Comparison of ENCODE assay signal across 12 cellular contexts in the genomic region with DNA sequence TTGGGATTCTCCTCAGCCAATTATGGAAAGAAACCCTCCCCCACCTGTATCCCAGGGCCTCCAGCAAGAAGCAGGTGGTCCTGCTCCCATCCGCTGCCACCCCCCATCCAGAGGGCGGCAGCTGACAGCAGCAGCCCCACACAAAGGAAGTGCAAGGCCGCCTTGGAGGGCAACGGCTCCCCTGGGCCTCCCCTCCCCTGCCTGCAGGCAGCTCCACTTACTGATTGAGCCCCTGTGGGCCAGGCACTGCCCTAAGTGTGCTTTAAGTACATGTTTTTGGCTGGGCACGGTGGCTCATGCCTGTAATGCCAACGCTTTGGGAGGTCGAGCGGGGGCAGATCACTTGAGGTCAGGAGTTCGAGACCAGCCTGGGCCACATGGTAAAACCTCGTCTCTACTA.
DNase-seq lines count a peak whose midpoint lies in the region; ATAC-seq, FAIRE-seq and TF ChIP-seq lines count a peak whose summit lies in the region.
"Had no signal": no experiment of that assay in that cellular context is flagged by ENCODE, and none has a peak within 500 bp of the region (broad histone marks: within the 10 kb centered on the region; RNA-seq: fewer than 3 reads in every experiment).

No MANE protein-coding gene starts in this region.

- no peak overlapping the region for H2BK12ac ChIP-seq in neuronal stem cell (ENCODE audit: low read length)

- H3K4me3 ChIP-seq in HepG2 (replicated peaks in 1 of 3; ENCODE audit: insufficient read depth in 1 of 3, low read depth in 2 of 3, low read length in 3 of 3) (no peak overlapping the region), right lobe of liver (no peak overlapping the region), neuronal stem cell (ENCODE audit: low read length in 2 of 2) (no peak overlapping the region), adrenal gland (no peak overlapping the region), BE2C (ENCODE audit: low read depth, low read length) (no peak overlapping the region)

- peak overlapping the region; percentile 18; the same call in 1 of the 2 replicates for H3K4me2 ChIP-seq in HepG2 (ENCODE audit: low read depth, low read length)
- H3K4me2 ChIP-seq in neuronal stem cell (ENCODE audit: insufficient read depth, low read length, poor library complexity, severe bottlenecking) = no peak overlapping the region

- FAIRE-seq in HepG2 (lab: Jason Lieb, UNC) = no peak

- H3K27me3 ChIP-seq in HepG2 (ENCODE audit: control insufficient read depth in 1 of 2, insufficient read depth in 2 of 2, low read length in 2 of 2) (no peaks in the 10 kb centered on the region), right lobe of liver (no peaks in the 10 kb centered on the region), neuronal stem cell (ENCODE audit: control insufficient read depth in 3 of 3, insufficient read depth in 3 of 3, low read depth in 1 of 3, low read length in 3 of 3) (peaks cover 0 to 5% (median 0%) of the 10 kb centered on the region in 3 experiments), adrenal gland (no peaks in the 10 kb centered on the region), BE2C (no peaks in the 10 kb centered on the region)

- no peak overlapping the region for H3K27ac ChIP-seq in HepG2 (ENCODE audit: extremely low read length, insufficient read depth, low read length)
- no peak overlapping the region for H3K27ac ChIP-seq in right lobe of liver
- no peak overlapping the region for H3K27ac ChIP-seq in neuronal stem cell (replicated peaks; ENCODE audit: low read length)
- no peak overlapping the region for H3K27ac ChIP-seq in adrenal gland

- TF ChIP-seq POLR2A in HepG2 (IDR thresholded peaks at IDR 0.05; ENCODE audit: insufficient read depth in 1 of 2, low read depth in 2 of 2, low read length in 2 of 2) = no peak
- TF ChIP-seq POLR2A in right lobe of liver (IDR thresholded peaks at IDR 0.05) = no peak
- TF ChIP-seq POLR2A in adrenal gland (IDR thresholded peaks at IDR 0.05) = no peak

- in situ Hi-C loops in HepG2 (cut with HindIII; ENCODE audit: extremely low pct_ligation_motif_present, low pct_unique_long_range_greater_than_20kb) = no loop called here

- no peak overlapping the region for H2BK15ac ChIP-seq in neuronal stem cell (ENCODE audit: low read length)

- POLR2A ChIA-PET in HepG2 (lab: Yijun Ruan, JAX) = interaction anchor here (1.0 kb wide), 1 partner anchor 25 kb away, joined by 3 read pairs; no protein-coding TSS in a partner anchor

- TF ChIP-seq EP300 in HepG2 (IDR thresholded peaks at IDR 0.05; ENCODE audit: low read depth in 2 of 2, low read length in 2 of 2) (no peak), HepG2 (CRISPR knock-in tag; IDR thresholded peaks at IDR 0.05; ENCODE audit: borderline replicate concordance) (no peak)

- peaks cover 67% of the 10 kb centered on the region for H3K4me1 ChIP-seq in HepG2 (ENCODE audit: insufficient read depth, low read length)
- no peaks in the 10 kb centered on the region for H3K4me1 ChIP-seq in right lobe of liver
- peaks cover 0 to 11% of the 10 kb centered on the region in 2 donors for H3K4me1 ChIP-seq in neuronal stem cell (ENCODE audit: control insufficient read depth in 2 of 2, insufficient read depth in 1 of 2, low read depth in 1 of 2, low read length in 2 of 2)
- no peaks in the 10 kb centered on the region for H3K4me1 ChIP-seq in adrenal gland (replicated peaks in 1 of 2)
- no peaks in the 10 kb centered on the region for H3K4me1 ChIP-seq in BE2C

- no peak overlapping the region for H3K9ac ChIP-seq in HepG2 (ENCODE audit: insufficient read depth, low read depth, low read length)
- no peak overlapping the region for H3K9ac ChIP-seq in neuronal stem cell (ENCODE audit: low read depth, low read length, poor library complexity)

- H4K20me1 ChIP-seq in HepG2 (ENCODE audit: insufficient read depth, low read length) = no peaks in the 10 kb centered on the region

- no peak overlapping the region for H4K91ac ChIP-seq in neuronal stem cell (ENCODE audit: low read depth, low read length, poor library complexity)

- TF ChIP-seq RAD21 in HepG2 (CRISPR knock-in tag; IDR thresholded peaks at IDR 0.05) = no peak

- peak overlapping the region; percentile 67 for H3K14ac ChIP-seq in neuronal stem cell (ENCODE audit: low read length)

- peak overlapping the region; percentile 88 for H3K18ac ChIP-seq in neuronal stem cell (ENCODE audit: low read length)

- H3K36me3 ChIP-seq in HepG2 (replicated peaks in 1 of 2; ENCODE audit: control insufficient read depth in 1 of 2, insufficient read depth in 2 of 2, low read length in 2 of 2) (no peaks in the 10 kb centered on the region), right lobe of liver (no peaks in the 10 kb centered on the region), neuronal stem cell (replicated peaks in 1 of 2; ENCODE audit: control insufficient read depth in 2 of 2, insufficient read depth in 2 of 2, low read length in 2 of 2) (no peaks in the 10 kb centered on the region), adrenal gland (replicated peaks in 1 of 2) (no peaks in the 10 kb centered on the region), BE2C (no peaks in the 10 kb centered on the region)

- H2AFZ ChIP-seq in HepG2 (ENCODE audit: low read length) = no peak overlapping the region
- H2AFZ ChIP-seq in neuronal stem cell (ENCODE audit: low read length) = peak overlapping the region; percentile 63

- H3K23ac ChIP-seq in neuronal stem cell (ENCODE audit: low read depth, low read length, poor library complexity) = peak overlapping the region; percentile 51

- intact Hi-C loops in HepG2 (cut with micrococcal nuclease; ENCODE audit: unreplicated experiment) = no loop called here
- intact Hi-C loops in right lobe of liver (cut with DNase I) = no loop called here
- intact Hi-C loops in adrenal gland (cut with DNase I) = loop anchor here in 1 of 2 donors (5.0 kb wide), 1 partner anchor 345 kb away; no protein-coding TSS in a partner anchor

- 56% methylated on average over 10 of the region's 10 CpGs for WGBS in HepG2 (ENCODE audit: low lambda C conversion rate)
- 77% methylated on average over 3 of the region's 10 CpGs for WGBS in right lobe of liver (ENCODE audit: insufficient coverage, low coverage, low lambda C conversion rate, missing lambda C conversion rate)
- no CpG with 5 or more reads among the region's 10 CpGs for WGBS in neuronal stem cell (ENCODE audit: extremely low coverage in 2 of 2, insufficient read length in 2 of 2, insufficient replicate concordance in 1 of 2), 2 donors
- WGBS in adrenal gland, 4 donors = 75 to 82% (median 76%) methylated on average over 8 to 10 of the region's 10 CpGs

- H4K8ac ChIP-seq in neuronal stem cell (ENCODE audit: low read depth, low read length) = no peak overlapping the region

- no peaks in the 10 kb centered on the region for H3K79me1 ChIP-seq in neuronal stem cell (ENCODE audit: low read depth, low read length)

- H2BK5ac ChIP-seq in neuronal stem cell (ENCODE audit: low read length) = no peak overlapping the region

- no peak for TF ChIP-seq CTCF in HepG2 (CRISPR knock-in tag; IDR thresholded peaks at IDR 0.05)
- no peak for TF ChIP-seq CTCF in right lobe of liver (IDR thresholded peaks at IDR 0.05)
- TF ChIP-seq CTCF in adrenal gland (IDR thresholded peaks at IDR 0.05) = no peak
- no peak for TF ChIP-seq CTCF in BE2C (IDR thresholded peaks at IDR 0.05; ENCODE audit: low read depth, low read length)

- CTCF ChIA-PET in HepG2 (lab: Yijun Ruan, JAX; ENCODE audit: low intra/inter-chr PET ratio, low total read pairs) = no interaction called here

- H3K4ac ChIP-seq in neuronal stem cell (ENCODE audit: low read length) = peak overlapping the region; percentile 57

- H2BK120ac ChIP-seq in neuronal stem cell (ENCODE audit: low read depth, low read length) = no peak overlapping the region

- ATAC-seq in HepG2 (peak; percentile 15; the same call in 1 of the 3 replicates), right lobe of liver (no peak)

- no peaks in the 10 kb centered on the region for H3K79me2 ChIP-seq in HepG2 (ENCODE audit: insufficient read depth, low read length)

- DNase-seq in HepG2 (ENCODE audit: low spot score) (no peak), right lobe of liver (no peak), NCI-H1436 (lab: John Stamatoyannopoulos, UW) (peak; percentile 90), SK-N-DZ (ENCODE audit: low spot score) (peak; percentile 25), neuronal stem cell (ENCODE audit: low spot score) (no peak), adrenal gland (no peak), NCI-H187 (lab: John Stamatoyannopoulos, UW) (no peak), BE2C (no peak)
- DNase-seq: DMS153, NCI-H1694 treated with DMSO at 0.1 percent for 48 hours, NCI-H524 treated with DMSO at 0.1 percent for 48 hours, T-helper 2 cell had no signal

- no TSS peak for BruUV-seq in HepG2 (replicated peaks; lab: Mats Ljungman, UMichigan)

- H3K9me3 ChIP-seq in HepG2 (ENCODE audit: low read length) (no peaks in the 10 kb centered on the region), right lobe of liver (no peaks in the 10 kb centered on the region), neuronal stem cell (replicated peaks in 1 of 2; ENCODE audit: control insufficient read depth in 2 of 2, insufficient read depth in 1 of 2, low read depth in 1 of 2, low read length in 2 of 2) (no peaks in the 10 kb centered on the region), adrenal gland (replicated peaks in 1 of 3) (no peaks in the 10 kb centered on the region), BE2C (no peaks in the 10 kb centered on the region)

- no peak overlapping the region for H2AK5ac ChIP-seq in neuronal stem cell (ENCODE audit: low read depth, low read length)

TF ChIP-seq in HepG2, 621 proteins besides CTCF, POLR2A, EP300 and RAD21 (continues in another document):
- 0 out of 2 replicates have a peak, but pooled peaks have one; percentile 56 for TF ChIP-seq ZNF225 (CRISPR knock-in tag; IDR thresholded peaks at IDR 0.05)
- TF ChIP-seq TP53 (CRISPR knock-in tag; conservative IDR thresholded peaks at IDR 0.05) = no peak
- no peak for TF ChIP-seq ISL2 (CRISPR knock-in tag; IDR thresholded peaks at IDR 0.05)
- 0 out of 2 replicates have a peak, but pooled peaks have one; percentile 38 for TF ChIP-seq ZNF788 (CRISPR knock-in tag; IDR thresholded peaks at IDR 0.05; ENCODE audit: borderline replicate concordance)
- TF ChIP-seq, protein P1, sequence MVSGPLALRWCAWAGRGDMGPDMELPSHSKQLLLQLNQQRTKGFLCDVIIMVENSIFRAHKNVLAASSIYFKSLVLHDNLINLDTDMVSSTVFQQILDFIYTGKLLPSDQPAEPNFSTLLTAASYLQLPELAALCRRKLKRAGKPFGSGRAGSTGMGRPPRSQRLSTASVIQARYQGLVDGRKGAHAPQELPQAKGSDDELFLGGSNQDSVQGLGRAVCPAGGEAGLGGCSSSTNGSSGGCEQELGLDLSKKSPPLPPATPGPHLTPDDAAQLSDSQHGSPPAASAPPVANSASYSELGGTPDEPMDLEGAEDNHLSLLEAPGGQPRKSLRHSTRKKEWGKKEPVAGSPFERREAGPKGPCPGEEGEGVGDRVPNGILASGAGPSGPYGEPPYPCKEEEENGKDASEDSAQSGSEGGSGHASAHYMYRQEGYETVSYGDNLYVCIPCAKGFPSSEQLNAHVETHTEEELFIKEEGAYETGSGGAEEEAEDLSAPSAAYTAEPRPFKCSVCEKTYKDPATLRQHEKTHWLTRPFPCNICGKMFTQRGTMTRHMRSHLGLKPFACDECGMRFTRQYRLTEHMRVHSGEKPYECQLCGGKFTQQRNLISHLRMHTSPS (CRISPR knock-in tag; IDR thresholded peaks at IDR 0.05; ENCODE audit: low read depth) = 0 out of 2 replicates have a peak, but pooled peaks have one; percentile 5
- TF ChIP-seq ZNF83 (CRISPR knock-in tag; IDR thresholded peaks at IDR 0.05; ENCODE audit: borderline replicate concordance) = 0 out of 2 replicates have a peak, but pooled peaks have one; percentile 43

Comparison
In these comparisons a context has a peak if more than half of its experiments do, and no peak if none do; other contexts are left out.
1. DNase-seq: peak in NCI-H1436 (single experiment) and SK-N-DZ (single experiment); none in HepG2 (single experiment), right lobe of liver (0 of 3), neuronal stem cell (single experiment), adrenal gland (0 of 7), NCI-H187 (0 of 2) and BE2C (single experiment).